ENCODE assay signal across 8 cellular contexts in the genomic region with DNA sequence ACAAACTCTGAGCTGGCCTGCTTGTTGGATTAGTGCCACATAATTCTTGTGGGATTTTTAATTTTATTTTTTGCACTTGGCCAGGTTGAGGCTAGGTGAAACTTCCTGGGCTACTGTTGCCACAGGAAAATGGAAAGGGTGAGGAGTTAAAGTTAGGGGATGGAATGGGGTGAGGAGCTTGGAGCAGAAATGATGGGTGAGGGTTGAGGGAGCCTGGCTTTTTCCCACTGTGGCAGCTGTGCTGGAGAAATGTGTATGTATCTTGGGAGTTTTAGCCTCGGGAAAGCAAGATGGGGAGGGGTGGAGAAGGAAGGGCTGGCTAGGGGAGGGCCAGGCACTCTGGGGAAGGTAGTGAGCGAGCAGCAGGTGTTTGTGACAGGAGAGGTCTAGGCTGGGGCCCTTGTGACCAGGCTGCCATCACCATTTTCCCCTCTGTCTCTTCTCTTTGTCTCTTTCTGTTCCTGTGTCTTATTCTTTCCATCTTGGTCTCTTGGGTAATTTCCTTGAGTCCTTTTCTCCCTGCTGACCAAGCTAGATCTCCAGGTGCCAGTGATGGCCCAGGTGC. TPM values are rescaled to one million over a fixed set of nuclear protein-coding genes. Genes with fewer than 3 reads are reported as not detected.
A peak's percentile ranks its signal among the peaks of the same experiment; 100 is the strongest.
DNase-seq lines count a peak whose midpoint lies in the region; ATAC-seq lines count a peak whose summit lies in the region.

No MANE protein-coding gene starts in this region.

- no peaks in the 10 kb centered on the region for H3K9me3 ChIP-seq in stomach smooth muscle (ENCODE audit: control insufficient read depth in 2 of 2, low read length in 2 of 2)

- H3K27me3 Mint-ChIP-seq in activated naive CD4-positive, alpha-beta T cell treated with anti-CD3 and anti-CD28 coated beads for 36 hours (ENCODE audit: low read depth), result no peaks in the 10 kb centered on the region
- H3K27me3 Mint-ChIP-seq in activated CD8-positive, alpha-beta T cell treated with anti-CD3 and anti-CD28 coated beads, Interleukin-2, amount 10 ng/mL, durations not matched to agents 7 days and 5 days (ENCODE audit: low read depth), result no peaks in the 10 kb centered on the region
- H3K27me3 Mint-ChIP-seq in immature natural killer cell (ENCODE audit: low read depth in 3 of 3), result peaks cover 20 to 25% (median 22%) of the 10 kb centered on the region in 3 donors

- H3K4me3 Mint-ChIP-seq in activated naive CD4-positive, alpha-beta T cell treated with anti-CD3 and anti-CD28 coated beads for 36 hours, result peak overlapping the region; percentile 98
- H3K4me3 Mint-ChIP-seq in activated CD8-positive, alpha-beta T cell treated with anti-CD3 and anti-CD28 coated beads, Interleukin-2, amount 10 ng/mL, durations not matched to agents 7 days and 5 days, result peak overlapping the region; percentile 98
- H3K4me3 Mint-ChIP-seq in immature natural killer cell, result peak overlapping the region; percentile 93 to 99 (median 94)

- H3K36me3 ChIP-seq in stomach smooth muscle (ENCODE audit: control insufficient read depth in 2 of 2, insufficient read depth in 2 of 2, low read length in 2 of 2), result peaks cover 29 to 33% of the 10 kb centered on the region in 2 donors

- DNase-seq in activated naive CD4-positive, alpha-beta T cell treated with anti-CD3 and anti-CD28 coated beads for 36 hours, result no peak
- DNase-seq in activated naive CD4-positive, alpha-beta T cell treated with Interleukin-2 at 50 U/mL for 16 hours, result no peak
- DNase-seq in activated CD8-positive, alpha-beta T cell treated with anti-CD3 and anti-CD28 coated beads, Interleukin-2, amount 10 ng/mL, durations not matched to agents 7 days and 5 days, result no peak
- DNase-seq in immature natural killer cell (no peak), 8988T (no peak), HK-2 (ENCODE audit: unreplicated experiment) (no peak), NCI-H345 (lab: John Stamatoyannopoulos, UW) (no peak)

- peak overlapping the region; percentile 89 for H3K27ac Mint-ChIP-seq in activated naive CD4-positive, alpha-beta T cell treated with anti-CD3 and anti-CD28 coated beads for 36 hours
- H3K27ac Mint-ChIP-seq in activated CD8-positive, alpha-beta T cell treated with anti-CD3 and anti-CD28 coated beads, Interleukin-2, amount 10 ng/mL, durations not matched to agents 7 days and 5 days, result peak overlapping the region; percentile 90
- peak overlapping the region; percentile 63 to 93 (median 90) for H3K27ac Mint-ChIP-seq in immature natural killer cell

- H3K4me3 ChIP-seq in stomach smooth muscle (ENCODE audit: low read length in 2 of 2), result peak overlapping the region; percentile 87 to 99

- peaks cover 26% of the 10 kb centered on the region for H3K4me1 ChIP-seq in stomach smooth muscle (ENCODE audit: control insufficient read depth, insufficient read depth, low read length)

- H3K36me3 Mint-ChIP-seq in activated naive CD4-positive, alpha-beta T cell treated with anti-CD3 and anti-CD28 coated beads for 36 hours (ENCODE audit: low read depth), result peaks cover 6% of the 10 kb centered on the region
- H3K36me3 Mint-ChIP-seq in activated CD8-positive, alpha-beta T cell treated with anti-CD3 and anti-CD28 coated beads, Interleukin-2, amount 10 ng/mL, durations not matched to agents 7 days and 5 days (ENCODE audit: low read depth), result peaks cover 24% of the 10 kb centered on the region
- peaks cover 9 to 14% (median 9%) of the 10 kb centered on the region in 3 donors for H3K36me3 Mint-ChIP-seq in immature natural killer cell

- peak overlapping the region; percentile 5 to 94 for H3K9ac ChIP-seq in stomach smooth muscle (ENCODE audit: low read length in 2 of 2)

- CTCF ChIA-PET in activated naive CD4-positive, alpha-beta T cell treated with anti-CD3 and anti-CD28 coated beads for 36 hours (lab: Charles Lee), result interaction anchor here (0.9 to 2.6 kb wide), 4 partner anchors 17 to 184 kb away, joined by 3 to 14 read pairs (median 6); no protein-coding TSS in a partner anchor
- CTCF ChIA-PET in activated CD8-positive, alpha-beta T cell treated with anti-CD3 and anti-CD28 coated beads, Interleukin-2, amount 10 ng/mL, durations not matched to agents 7 days and 5 days (lab: Charles Lee), result interaction anchor here (1.0 to 2.8 kb wide), 3 partner anchors 12 to 57 kb away, joined by 5 to 13 read pairs (median 7); no protein-coding TSS in a partner anchor

- peak overlapping the region; percentile 100 for H3K27ac ChIP-seq in stomach smooth muscle (ENCODE audit: low read length)

- peaks cover 32% of the 10 kb centered on the region for H3K4me1 Mint-ChIP-seq in activated naive CD4-positive, alpha-beta T cell treated with anti-CD3 and anti-CD28 coated beads for 36 hours (ENCODE audit: low read depth)
- H3K4me1 Mint-ChIP-seq in activated CD8-positive, alpha-beta T cell treated with anti-CD3 and anti-CD28 coated beads, Interleukin-2, amount 10 ng/mL, durations not matched to agents 7 days and 5 days (ENCODE audit: low read depth), result peaks cover 19% of the 10 kb centered on the region
- peaks cover 46 to 48% of the 10 kb centered on the region in 2 donors for H3K4me1 Mint-ChIP-seq in immature natural killer cell

- POLR2A ChIA-PET in activated CD8-positive, alpha-beta T cell treated with anti-CD3 and anti-CD28 coated beads, Interleukin-2, amount 10 ng/mL, durations not matched to agents 7 days and 5 days (lab: Charles Lee), result interaction anchor here (1.4 to 3.4 kb wide), 5 partner anchors 9 to 116 kb away, joined by 6 to 29 read pairs (median 10); a partner anchor contains a TSS

- no peaks in the 10 kb centered on the region for H3K9me3 Mint-ChIP-seq in activated naive CD4-positive, alpha-beta T cell treated with anti-CD3 and anti-CD28 coated beads for 36 hours
- no peaks in the 10 kb centered on the region for H3K9me3 Mint-ChIP-seq in activated CD8-positive, alpha-beta T cell treated with anti-CD3 and anti-CD28 coated beads, Interleukin-2, amount 10 ng/mL, durations not matched to agents 7 days and 5 days (ENCODE audit: insufficient read depth)
- H3K9me3 Mint-ChIP-seq in immature natural killer cell, result no peaks in the 10 kb centered on the region

- H3K27me3 ChIP-seq in stomach smooth muscle (ENCODE audit: control insufficient read depth in 1 of 2, insufficient read depth in 2 of 2, low read length in 2 of 2), result no peaks in the 10 kb centered on the region

- intact Hi-C loops in activated naive CD4-positive, alpha-beta T cell treated with anti-CD3 and anti-CD28 coated beads for 36 hours (cut with micrococcal nuclease), result loop anchor here (5.0 to 10.0 kb wide), 4 partner anchors 228 to 623 kb away; a partner anchor contains a TSS

- no peak for ATAC-seq in activated CD8-positive, alpha-beta T cell treated with anti-CD3 and anti-CD28 coated beads, Interleukin-2, amount 10 ng/mL, durations not matched to agents 7 days and 5 days

RNA-seq across cellular contexts. Expression of a gene that starts 2.0 kb away (rescaled TPM):
- total RNA-seq in activated naive CD4-positive, alpha-beta T cell treated with anti-CD3 and anti-CD28 coated beads for 36 hours, result 10 to 100 TPM; 20.9 to 22.0 TPM
- total RNA-seq in activated CD8-positive, alpha-beta T cell treated with anti-CD3 and anti-CD28 coated beads, Interleukin-2, amount 10 ng/mL, durations not matched to agents 7 days and 5 days, result 10 to 100 TPM; 25.5 to 26.6 TPM
- polyA plus RNA-seq in immature natural killer cell, result 1 to 10 TPM in 2 of 3 donors, under 1 TPM in 1; 0.11 to 1.8 (median 1.5) TPM

RNA-seq across cellular contexts. Expression of a gene that starts 29.6 kb away (rescaled TPM):
- total RNA-seq in activated naive CD4-positive, alpha-beta T cell treated with anti-CD3 and anti-CD28 coated beads for 36 hours, result 100 to 1,000 TPM; 167 to 192 TPM
- 100 to 1,000 TPM; 194 to 210 TPM for total RNA-seq in activated CD8-positive, alpha-beta T cell treated with anti-CD3 and anti-CD28 coated beads, Interleukin-2, amount 10 ng/mL, durations not matched to agents 7 days and 5 days
- 100 to 1,000 TPM; 246 to 364 (median 282) TPM for polyA plus RNA-seq in immature natural killer cell

RNA-seq across cellular contexts. Expression of a gene that starts 43.1 kb away (rescaled TPM):
- total RNA-seq in activated naive CD4-positive, alpha-beta T cell treated with anti-CD3 and anti-CD28 coated beads for 36 hours, result 10 to 100 TPM; 64.1 to 69.2 TPM
- total RNA-seq in activated CD8-positive, alpha-beta T cell treated with anti-CD3 and anti-CD28 coated beads, Interleukin-2, amount 10 ng/mL, durations not matched to agents 7 days and 5 days, result 10 to 100 TPM; 56.0 to 70.2 TPM
- polyA plus RNA-seq in immature natural killer cell, result 10 to 100 TPM; 35.1 to 65.7 (median 57.9) TPM
